Comparison of ENCODE assay signal across 24 cellular contexts in genomic region chr7:87032604-87033003, GRCh38. TPM values are rescaled to one million over a fixed set of nuclear protein-coding genes. Genes with fewer than 3 reads are reported as not detected.
DNase-seq lines count a peak whose midpoint lies in the region; ATAC-seq and TF ChIP-seq lines count a peak whose summit lies in the region.
"Had no signal": no experiment of that assay in that cellular context is flagged by ENCODE, and none has a peak within 500 bp of the region (broad histone marks: within the 10 kb centered on the region; RNA-seq: fewer than 3 reads in every experiment).

No MANE protein-coding gene starts in this region.

- H3K4me3 ChIP-seq in Caco-2 (ENCODE audit: low read depth, low read length) (no peak overlapping the region), mammary epithelial cell (replicated peaks in 1 of 3; ENCODE audit: insufficient read depth in 1 of 3, low read depth in 2 of 3, low read length in 3 of 3) (no peak overlapping the region)
- H3K4me3 ChIP-seq: K562, SJCRH30 had no signal

- DNase-seq in OCI-M1 (lab: John Stamatoyannopoulos, UW) (peak; percentile 28), Caco-2 (no peak), NCI-H82 (lab: John Stamatoyannopoulos, UW) (no peak), mammary epithelial cell (no peak)
- DNase-seq: CD4-positive, CD25-positive, alpha-beta regulatory T cell; COR-L47; DMS 273 treated with DMSO at 0.1 percent for 48 hours; DMS79 treated with DMSO at 0.1 percent for 48 hours; MM.1S; NCI-H1092; NCI-H1436; NCI-H187 treated with DMSO at 0.1 percent for 48 hours; NCI-H226; NCI-H510A treated with DMSO at 0.1 percent for 48 hours; NCI-H748 treated with DMSO at 0.1 percent for 48 hours; NK-92 treated with Interleukin-12 subunit alpha and Interleukin-12 subunit beta, amount 100 ng/mL, for 24 hours; SJCRH30; T-helper 17 cell had no signal

- H3K27me3 ChIP-seq in Caco-2 (replicated peaks; ENCODE audit: control insufficient read depth, insufficient read depth, low read length) = no peaks in the 10 kb centered on the region
- no peaks in the 10 kb centered on the region for H3K27me3 ChIP-seq in mammary epithelial cell (ENCODE audit: insufficient read depth, low read length)
- H3K27me3 ChIP-seq: SJCRH30 had no signal

- no peaks in the 10 kb centered on the region for H4K20me1 ChIP-seq in mammary epithelial cell (ENCODE audit: insufficient read depth, low read length)

- no peaks in the 10 kb centered on the region for H3K36me3 Mint-ChIP-seq in Caco-2 (ENCODE audit: insufficient read depth, unreplicated experiment)
- H3K36me3 Mint-ChIP-seq: CD4-positive, CD25-positive, alpha-beta regulatory T cell had no signal

- no peaks in the 10 kb centered on the region for H3K9me3 Mint-ChIP-seq in Caco-2 (ENCODE audit: unreplicated experiment)

- H3K27ac Mint-ChIP-seq in Caco-2 (ENCODE audit: unreplicated experiment) = no peak overlapping the region
- H3K27ac Mint-ChIP-seq: CD4-positive, CD25-positive, alpha-beta regulatory T cell; T-helper 17 cell had no signal

- H3K36me3 ChIP-seq in Caco-2 (ENCODE audit: control insufficient read depth, insufficient read depth, low read length) = no peaks in the 10 kb centered on the region
- no peaks in the 10 kb centered on the region for H3K36me3 ChIP-seq in mammary epithelial cell (ENCODE audit: insufficient read depth, low read length)
- H3K36me3 ChIP-seq: SJCRH30 had no signal

- H3K4me3 Mint-ChIP-seq in Caco-2 (ENCODE audit: unreplicated experiment) = no peak overlapping the region
- H3K4me3 Mint-ChIP-seq: CD4-positive, CD25-positive, alpha-beta regulatory T cell; T-helper 17 cell had no signal

- no peak overlapping the region for H3K9ac ChIP-seq in mammary epithelial cell (ENCODE audit: insufficient read depth, low read length)

- ATAC-seq in GM19438 (IDR thresholded peaks at IDR 0.05; ENCODE audit: low read depth, unreplicated experiment) (peak; percentile 61), GM21723 (IDR thresholded peaks at IDR 0.05; ENCODE audit: unreplicated experiment) (peak; percentile 60), GM19351 (IDR thresholded peaks at IDR 0.05; ENCODE audit: unreplicated experiment) (no peak)
- ATAC-seq: HepG2, K562, T-helper 17 cell had no signal

- H3K4me1 Mint-ChIP-seq in Caco-2 (ENCODE audit: low read depth, unreplicated experiment) = no peaks in the 10 kb centered on the region
- H3K4me1 Mint-ChIP-seq: CD4-positive, CD25-positive, alpha-beta regulatory T cell had no signal

- in situ Hi-C loops in mammary epithelial cell (cut with MboI; ENCODE audit: low sequenced_read_pairs in 2 of 2) = loop anchor here in 1 of 2 donors (10.0 kb wide), 1 partner anchor 192 kb away; no protein-coding TSS in a partner anchor

- no peak overlapping the region for H3K4me2 ChIP-seq in mammary epithelial cell (ENCODE audit: insufficient read depth, low read depth, low read length)

- H3K9me3 ChIP-seq in Caco-2 (no peaks in the 10 kb centered on the region), mammary epithelial cell (replicated peaks; ENCODE audit: insufficient read depth, low read length) (no peaks in the 10 kb centered on the region)

- H3K27me3 Mint-ChIP-seq in Caco-2 (ENCODE audit: insufficient read depth, unreplicated experiment) = no peaks in the 10 kb centered on the region

- H3K79me2 ChIP-seq in mammary epithelial cell (ENCODE audit: insufficient read depth, low read length) = no peaks in the 10 kb centered on the region

- H3K4me1 ChIP-seq in Caco-2 (no peaks in the 10 kb centered on the region), mammary epithelial cell (ENCODE audit: insufficient read depth, low read length) (no peaks in the 10 kb centered on the region)
- H3K4me1 ChIP-seq: SJCRH30 had no signal

- intact Hi-C loops in Caco-2 (cut with micrococcal nuclease; ENCODE audit: unreplicated experiment) = no loop called here
- intact Hi-C loops in mammary epithelial cell (cut with micrococcal nuclease) = no loop called here

- WGBS in mammary epithelial cell (ENCODE audit: low coverage, missing lambda C conversion rate) = 37% methylated on average over 2 of the region's 2 CpGs

- dilution Hi-C loops in mammary epithelial cell (cut with HindIII; ENCODE audit: low sequenced_read_pairs) = no loop called here

- POLR2A ChIA-PET in Caco-2 (lab: Charles Lee) = no interaction called here

- no peak overlapping the region for H3K27ac ChIP-seq in mammary epithelial cell (ENCODE audit: insufficient read depth, low read depth, low read length)
- H3K27ac ChIP-seq: HL-60, SJCRH30 had no signal

- CTCF ChIA-PET in Caco-2 (lab: Charles Lee) = no interaction called here
- CTCF ChIA-PET in mammary epithelial cell (lab: Charles Lee; ENCODE audit: low non-redundant PET) = interaction anchor here (0.9 kb wide), 1 partner anchor 105 kb away, joined by 5 read pairs; no protein-coding TSS in a partner anchor

- BruUV-seq in Caco-2 (replicated peaks; lab: Mats Ljungman, UMichigan) (no TSS peak), mammary epithelial cell (replicated peaks; lab: Mats Ljungman, UMichigan) (no TSS peak)

- no peak overlapping the region for H2AFZ ChIP-seq in mammary epithelial cell (ENCODE audit: low read depth, low read length)

- TF ChIP-seq CTCF in Caco-2 (IDR thresholded peaks at IDR 0.05; ENCODE audit: insufficient read depth in 1 of 2, low read depth in 1 of 2, low read length in 1 of 2, severe bottlenecking in 1 of 2, unreplicated experiment in 1 of 2) = no peak
- no peak for TF ChIP-seq CTCF in mammary epithelial cell (conservative IDR thresholded peaks at IDR 0.05 in 1 of 2, IDR thresholded peaks at IDR 0.05 in 1 of 2; ENCODE audit: extremely low read depth in 1 of 2, insufficient read depth in 1 of 2, low read depth in 1 of 2, low read length in 2 of 2)

RNA-seq across cellular contexts. Expression of gene ELAPOR2, which starts 26.9 kb away (rescaled TPM):
- total RNA-seq in Caco-2 (2022) = 4.6 and 5.6 TPM in 2 replicates
- 10 to 100 TPM in 1 of 2 donors, 1 to 10 TPM in 1; 3.5 to 24.3 TPM for total RNA-seq in mammary epithelial cell
- polyA plus RNA-seq in mammary epithelial cell = 0.07 TPM
- polyA minus RNA-seq in mammary epithelial cell = not detected
